In the genomic region with DNA sequence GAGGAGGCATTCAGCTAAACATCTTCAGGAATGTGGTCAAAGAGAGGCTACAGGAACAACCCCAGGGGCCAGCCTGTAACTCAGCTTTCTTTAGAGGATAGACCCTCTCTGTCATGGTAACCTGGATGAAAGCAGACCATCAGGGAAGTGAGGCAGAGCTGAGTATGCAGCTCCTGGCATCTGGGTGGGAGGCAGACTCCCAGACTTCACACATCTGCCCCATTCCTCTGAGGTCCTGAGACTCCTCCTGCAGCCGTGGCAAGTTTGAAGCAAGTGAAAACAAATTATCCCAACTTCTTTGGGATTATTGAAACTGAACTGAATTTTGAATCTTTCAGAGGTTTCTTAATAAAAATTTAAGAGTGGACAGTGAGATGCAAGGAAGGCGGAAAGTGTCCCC, we compare ENCODE assay signal across 18 cellular contexts.
A peak's percentile ranks its signal among the peaks of the same experiment; 100 is the strongest.
DNase-seq lines count a peak whose midpoint lies in the region; ATAC-seq, FAIRE-seq and TF ChIP-seq lines count a peak whose summit lies in the region.
"Had no signal": no experiment of that assay in that cellular context is flagged by ENCODE, and none has a peak within 500 bp of the region (broad histone marks: within the 10 kb centered on the region; RNA-seq: fewer than 3 reads in every experiment).

No MANE protein-coding gene starts in this region.

- H3K4me2 ChIP-seq in Loucy (ENCODE audit: low read depth, low read length, poor library complexity, severe bottlenecking) (no peak overlapping the region), trophoblast cell (ENCODE audit: low read length) (no peak overlapping the region)

- DNase-seq in esophagus muscularis mucosa (ENCODE audit: extremely low spot score) (peak; percentile 82), trophoblast cell (no peak), tibial nerve (ENCODE audit: low spot score in 2 of 2) (no peak), NCI-H2227 treated with DMSO at 0.1 percent for 48 hours (lab: John Stamatoyannopoulos, UW) (no peak), HTR-8/SVneo (ENCODE audit: insufficient read length, low spot score) (no peak)
- DNase-seq: CD8-positive, alpha-beta memory T cell; DND-41; GDM1; GOT3; NCI-H1105 treated with DMSO at 0.1 percent for 48 hours; NCI-H2029; NCI-H2171 treated with DMSO at 0.1 percent for 48 hours; NCI-H510A; SIG-M5 had no signal

- no peaks in the 10 kb centered on the region for H4K20me1 ChIP-seq in Loucy (ENCODE audit: insufficient read depth, low read length, poor library complexity, severe bottlenecking)

- no peak overlapping the region for H4K12ac ChIP-seq in trophoblast cell (ENCODE audit: low read depth, low read length)

- no peak for FAIRE-seq in HTR-8/SVneo (lab: Jason Lieb, UNC)
- FAIRE-seq: RCC 7860 had no signal

- H3K27me3 ChIP-seq in Loucy (ENCODE audit: insufficient read depth, low read length, poor library complexity, severe bottlenecking): no peaks in the 10 kb centered on the region
- H3K27me3 ChIP-seq in esophagus muscularis mucosa: peaks cover 0 to 6% (median 0%) of the 10 kb centered on the region in 4 donors
- no peaks in the 10 kb centered on the region for H3K27me3 ChIP-seq in trophoblast cell (ENCODE audit: insufficient read depth, low read length)
- no peaks in the 10 kb centered on the region for H3K27me3 ChIP-seq in tibial nerve

- TF ChIP-seq POLR2A in esophagus muscularis mucosa (IDR thresholded peaks at IDR 0.05; ENCODE audit: low read depth): no peak
- no peak for TF ChIP-seq POLR2A in tibial nerve (IDR thresholded peaks at IDR 0.05)

- no peak overlapping the region for H3K23ac ChIP-seq in trophoblast cell (ENCODE audit: low read length)

- H3K4me3 ChIP-seq in Loucy (ENCODE audit: low read length, poor library complexity, severe bottlenecking) (no peak overlapping the region), esophagus muscularis mucosa (no peak overlapping the region), trophoblast cell (ENCODE audit: low read depth, low read length) (no peak overlapping the region), tibial nerve (no peak overlapping the region)

- intact Hi-C loops in esophagus muscularis mucosa (cut with DNase I): loop anchor here (1.0 kb wide), 1 partner anchor 163 kb away; no protein-coding TSS in a partner anchor

- H2BK120ac ChIP-seq in trophoblast cell (ENCODE audit: insufficient read depth, low read length, poor library complexity): peak overlapping the region; percentile 29

- no peaks in the 10 kb centered on the region for H3F3A ChIP-seq in Loucy (ENCODE audit: low read depth)

- TF ChIP-seq EP300 in esophagus muscularis mucosa (IDR thresholded peaks at IDR 0.05) (no peak), tibial nerve (IDR thresholded peaks at IDR 0.05) (no peak)

- H3K14ac ChIP-seq in trophoblast cell (ENCODE audit: low read length): no peak overlapping the region

- H3K27ac ChIP-seq in esophagus muscularis mucosa (replicated peaks in 1 of 4): peak overlapping the region; percentile 47 to 72 (median 60)
- no peak overlapping the region for H3K27ac ChIP-seq in trophoblast cell (ENCODE audit: low read depth, low read length)
- peak overlapping the region in 3 of 4 donors; percentile 23 to 56 (median 48) for H3K27ac ChIP-seq in tibial nerve
- H3K27ac ChIP-seq: KMS-11 had no signal

- H4K8ac ChIP-seq in trophoblast cell (ENCODE audit: low read depth, low read length): no peak overlapping the region

- ATAC-seq in GM21423 (IDR thresholded peaks at IDR 0.05; ENCODE audit: unreplicated experiment): no peak

- no peak overlapping the region for H2BK12ac ChIP-seq in trophoblast cell (ENCODE audit: low read length)

- peaks cover 11% of the 10 kb centered on the region for H3K79me1 ChIP-seq in trophoblast cell (ENCODE audit: low read length)

- peak overlapping the region; percentile 13; the same call in 1 of the 2 replicates for H2AFZ ChIP-seq in Loucy (ENCODE audit: low read length)
- no peak overlapping the region for H2AFZ ChIP-seq in trophoblast cell (ENCODE audit: insufficient read depth, low read length, poor library complexity)

- peak overlapping the region; percentile 20 for H4K91ac ChIP-seq in trophoblast cell (ENCODE audit: low read depth, low read length)

- no peaks in the 10 kb centered on the region for H3K79me2 ChIP-seq in Loucy (ENCODE audit: insufficient read depth, low read length)
- H3K79me2 ChIP-seq in trophoblast cell (ENCODE audit: control insufficient read depth, insufficient read depth, low read length, poor library complexity): no peaks in the 10 kb centered on the region

- H3K9me3 ChIP-seq in Loucy (ENCODE audit: insufficient read depth, low read depth, low read length) (no peaks in the 10 kb centered on the region), esophagus muscularis mucosa (no peaks in the 10 kb centered on the region), trophoblast cell (ENCODE audit: insufficient read depth, low read depth, low read length) (no peaks in the 10 kb centered on the region), tibial nerve (no peaks in the 10 kb centered on the region)

- no peaks in the 10 kb centered on the region for H3K9me2 ChIP-seq in Loucy (replicated peaks; ENCODE audit: low read depth, low read length)

- WGBS in esophagus muscularis mucosa: 55% methylated on average over 2 of the region's 2 CpGs
- WGBS in trophoblast cell (ENCODE audit: extremely low coverage, insufficient coverage, insufficient read length): no CpG with 5 or more reads among the region's 2 CpGs
- WGBS in tibial nerve, 2 donors: 75 to 93% methylated on average over 2 of the region's 2 CpGs

- no peak overlapping the region for H3K9ac ChIP-seq in Loucy (ENCODE audit: low read depth, low read length, poor library complexity, severe bottlenecking)
- no peak overlapping the region for H3K9ac ChIP-seq in trophoblast cell (ENCODE audit: low read length)
- H3K9ac ChIP-seq: KMS-11 had no signal

- TF ChIP-seq CTCF in Loucy (conservative IDR thresholded peaks at IDR 0.05; ENCODE audit: low read length) (no peak), esophagus muscularis mucosa (IDR thresholded peaks at IDR 0.05) (no peak), tibial nerve (IDR thresholded peaks at IDR 0.05) (no peak)

- no peak overlapping the region for H3K18ac ChIP-seq in trophoblast cell (ENCODE audit: low read length)

- no peaks in the 10 kb centered on the region for H3K36me3 ChIP-seq in Loucy (ENCODE audit: insufficient read depth, low read length)
- H3K36me3 ChIP-seq in esophagus muscularis mucosa: no peaks in the 10 kb centered on the region
- H3K36me3 ChIP-seq in trophoblast cell (ENCODE audit: control insufficient read depth in 1 of 2, insufficient read depth in 2 of 2, low read length in 2 of 2): no peaks in the 10 kb centered on the region
- H3K36me3 ChIP-seq in tibial nerve: no peaks in the 10 kb centered on the region

- H3K4ac ChIP-seq in trophoblast cell (ENCODE audit: low read depth, low read length): no peak overlapping the region

- no peak overlapping the region for H2BK5ac ChIP-seq in trophoblast cell (ENCODE audit: low read depth, low read length, poor library complexity)

- H2AK5ac ChIP-seq in trophoblast cell (ENCODE audit: low read length): no peak overlapping the region

- H3K4me1 ChIP-seq in Loucy (ENCODE audit: insufficient read depth, low read length, poor library complexity, severe bottlenecking) (peaks cover 12% of the 10 kb centered on the region), esophagus muscularis mucosa (peaks cover 18 to 25% (median 22%) of the 10 kb centered on the region in 4 donors), trophoblast cell (ENCODE audit: control insufficient read depth in 1 of 2, insufficient read depth in 2 of 2, low read length in 2 of 2) (peaks cover 8 to 14% of the 10 kb centered on the region in 2 experiments), tibial nerve (peaks cover 0 to 16% (median 0%) of the 10 kb centered on the region in 4 donors)
